ENCODE assay signal across 8 cellular contexts in genomic region chr11:107565955-107566501, GRCh38. TPM values are rescaled to one million over a fixed set of nuclear protein-coding genes. Genes with fewer than 3 reads are reported as not detected.
A peak's percentile ranks its signal among the peaks of the same experiment; 100 is the strongest.
DNase-seq lines count a peak whose midpoint lies in the region; ATAC-seq and TF ChIP-seq lines count a peak whose summit lies in the region.
"Not testable (repeated sequence)": the region's sequence is repeated elsewhere in the genome, so short reads cannot be mapped to it uniquely, and the experiment has no call there.

No MANE protein-coding gene starts in this region.

- H3K4me3 ChIP-seq in GM12875 (ENCODE audit: low read depth, low read length) (peak overlapping the region; percentile 86), endodermal cell (ENCODE audit: low read length) (peak overlapping the region; percentile 93), ovary (peak overlapping the region; percentile 72), upper lobe of right lung (peak overlapping the region; percentile 85)

- H3K27me3 Mint-ChIP-seq in activated naive CD4-positive, alpha-beta T cell treated with anti-CD3 and anti-CD28 coated beads, Interleukin-2, amount 50 U/mL, for 24 hours; endodermal cell (ENCODE audit: insufficient read depth): not testable (repeated sequence)

- H3K36me3 ChIP-seq in endodermal cell (ENCODE audit: control insufficient read depth, insufficient read depth, low read length); ovary; upper lobe of right lung: not testable (repeated sequence)

- not testable (repeated sequence) for H3K9me3 Mint-ChIP-seq in activated naive CD4-positive, alpha-beta T cell treated with anti-CD3 and anti-CD28 coated beads, Interleukin-2, amount 50 U/mL, for 24 hours; endodermal cell

- 49 to 57% methylated on average over 6 to 9 of the region's 9 CpGs for WGBS in endodermal cell (ENCODE audit: insufficient coverage in 1 of 2, insufficient read length in 1 of 2), 2 experiments
- 60 to 61% (median 61%) methylated on average over 9 of the region's 9 CpGs for WGBS in ovary, 3 donors

- H3K4me3 Mint-ChIP-seq in activated naive CD4-positive, alpha-beta T cell treated with anti-CD3 and anti-CD28 coated beads, Interleukin-2, amount 50 U/mL, for 24 hours, result peak overlapping the region; percentile 92
- H3K4me3 Mint-ChIP-seq in endodermal cell, result peak overlapping the region; percentile 95

- H3K4me1 Mint-ChIP-seq in activated naive CD4-positive, alpha-beta T cell treated with anti-CD3 and anti-CD28 coated beads, Interleukin-2, amount 50 U/mL, for 24 hours, result peaks cover 60% of the 10 kb centered on the region
- H3K4me1 Mint-ChIP-seq in endodermal cell, result peaks cover 12% of the 10 kb centered on the region

- TF ChIP-seq CTCF in GM12875 (IDR thresholded peaks at IDR 0.05; ENCODE audit: borderline replicate concordance, insufficient read depth, low read depth, low read length); endodermal cell (conservative IDR thresholded peaks at IDR 0.05); ovary (IDR thresholded peaks at IDR 0.05); upper lobe of right lung (IDR thresholded peaks at IDR 0.05): not testable (repeated sequence)

- TF ChIP-seq EP300 in ovary (IDR thresholded peaks at IDR 0.05), result not testable (repeated sequence)

- peak; percentile 49 for DNase-seq in RKO (ENCODE audit: low spot score)
- peak; percentile 47 for DNase-seq in endodermal cell
- peak; percentile 36 for DNase-seq in kidney tubule cell (ENCODE audit: low spot score)
- DNase-seq in ovary, upper lobe of right lung: not testable (repeated sequence)

- peak overlapping the region; percentile 95 for H3K27ac Mint-ChIP-seq in activated naive CD4-positive, alpha-beta T cell treated with anti-CD3 and anti-CD28 coated beads, Interleukin-2, amount 50 U/mL, for 24 hours
- H3K27ac Mint-ChIP-seq in endodermal cell, result peak overlapping the region; percentile 97

- not testable (repeated sequence) for H3K36me3 Mint-ChIP-seq in activated naive CD4-positive, alpha-beta T cell treated with anti-CD3 and anti-CD28 coated beads, Interleukin-2, amount 50 U/mL, for 24 hours; endodermal cell (ENCODE audit: low read depth)

- ATAC-seq in HG03066 (IDR thresholded peaks at IDR 0.05; ENCODE audit: low read depth, unreplicated experiment), result peak; percentile 2
- not testable (repeated sequence) for ATAC-seq in upper lobe of right lung

- H3K9me3 ChIP-seq in endodermal cell (ENCODE audit: control insufficient read depth, low read length); ovary; upper lobe of right lung: not testable (repeated sequence)

- H3K4me1 ChIP-seq in endodermal cell (ENCODE audit: control insufficient read depth, insufficient read depth, low read length); ovary (ENCODE audit: insufficient read depth): not testable (repeated sequence)
- H3K4me1 ChIP-seq in upper lobe of right lung, result peaks cover 24% of the 10 kb centered on the region

- intact Hi-C loops in ovary (cut with DNase I); upper lobe of right lung (cut with DNase I): not testable (repeated sequence)

- H3K9ac ChIP-seq in endodermal cell (ENCODE audit: extremely low read depth, low read length, poor library complexity, severe bottlenecking), result peak overlapping the region; percentile 61

- not testable (repeated sequence) for H3K27ac ChIP-seq in endodermal cell (ENCODE audit: low read depth, low read length)
- H3K27ac ChIP-seq in ovary (peak overlapping the region in 1 of 2 donors; percentile 8), upper lobe of right lung (peak overlapping the region; percentile 83)

- not testable (repeated sequence) for H3K27me3 ChIP-seq in endodermal cell (ENCODE audit: control insufficient read depth, insufficient read depth, low read length, poor library complexity, severe bottlenecking); ovary; upper lobe of right lung

- TF ChIP-seq POLR2A in ovary (IDR thresholded peaks at IDR 0.05), result not testable (repeated sequence)

RNA-seq across cellular contexts. Expression of gene ALKBH8, which starts 0.5 kb away (rescaled TPM):
- total RNA-seq in endodermal cell (1 to 10 TPM; 7.6 to 9.3 TPM), ovary (10 to 100 TPM in 1 of 7 donors, 1 to 10 TPM in 6; 2.8 to 10.1 (median 6.8) TPM), upper lobe of right lung (8.0 TPM)
- polyA plus RNA-seq in endodermal cell (2013, experiment 1 of 2), result 4.9 TPM
- 5.8 TPM for polyA plus RNA-seq in endodermal cell (2013, experiment 2 of 2)
- 1 to 10 TPM; 4.0 to 6.6 TPM for polyA plus RNA-seq in ovary

RNA-seq across cellular contexts. Expression of gene ELMOD1, which starts 24.9 kb away (rescaled TPM):
- total RNA-seq in endodermal cell, result under 1 TPM; 0.46 to 0.60 TPM
- 0.75 TPM for polyA plus RNA-seq in endodermal cell (2013, experiment 1 of 2)
- 0.37 TPM for polyA plus RNA-seq in endodermal cell (2013, experiment 2 of 2)
- total RNA-seq in ovary, result under 1 TPM in 4 of 7 donors, not detected in 3; 0.18 to 0.69 (median 0.24) TPM
- polyA plus RNA-seq in ovary, result under 1 TPM; 0.17 to 0.38 TPM
- 2.8 TPM for total RNA-seq in upper lobe of right lung
